Comparison of ENCODE assay signal across 8 cellular contexts in genomic region chr2:9799729-9800632, GRCh38.
DNase-seq lines count a peak whose midpoint lies in the region; ATAC-seq lines count a peak whose summit lies in the region.

No MANE protein-coding gene starts in this region.

- peak overlapping the region; percentile 38 for H3K27ac ChIP-seq in layer of hippocampus (ENCODE audit: low read depth, low read length)

- no peaks in the 10 kb centered on the region for H3K27me3 ChIP-seq in layer of hippocampus (ENCODE audit: control insufficient read depth, insufficient read depth, low read length)

- no peaks in the 10 kb centered on the region for H3K27me3 Mint-ChIP-seq in central memory CD8-positive, alpha-beta T cell

- H3K4me1 Mint-ChIP-seq in central memory CD8-positive, alpha-beta T cell = peaks cover 29% of the 10 kb centered on the region

- H3K4me3 Mint-ChIP-seq in central memory CD8-positive, alpha-beta T cell = peak overlapping the region; percentile 75

- DNase-seq in AG08395 (ENCODE audit: low spot score) (peak; percentile 87), NCI-H2227 treated with DMSO at 0.1 percent for 48 hours (lab: John Stamatoyannopoulos, UW) (peak; percentile 56)
- DNase-seq in central memory CD8-positive, alpha-beta T cell (ENCODE audit: low spot score in 2 of 2) = peak; percentile 77 to 86
- DNase-seq in stimulated activated CD4-positive, alpha-beta T cell treated with anti-CD3 and anti-CD28 coated beads, Interleukin-2, amount 100 ng/mL, for 24 hours = peak; percentile 90 to 93

- H3K36me3 Mint-ChIP-seq in central memory CD8-positive, alpha-beta T cell (ENCODE audit: insufficient read depth) = peaks cover 3% of the 10 kb centered on the region

- peak overlapping the region; percentile 52 for H3K27ac Mint-ChIP-seq in central memory CD8-positive, alpha-beta T cell (ENCODE audit: low read depth)

- ATAC-seq in GM18861 (IDR thresholded peaks at IDR 0.05; ENCODE audit: unreplicated experiment) (peak; percentile 76), HG03095 (IDR thresholded peaks at IDR 0.05; ENCODE audit: unreplicated experiment) (peak; percentile 86)
- peak; percentile 84 to 86 for ATAC-seq in activated CD4-positive, CD25-positive, alpha-beta regulatory T cell treated with anti-CD3 and anti-CD28 coated beads, Interleukin-2, amount 50 U/mL, for 24 hours
- ATAC-seq in central memory CD8-positive, alpha-beta T cell (replicated peaks; ENCODE audit: extremely low read depth, poor library complexity, severe bottlenecking) = peak; percentile 89

- H3K9me3 Mint-ChIP-seq in central memory CD8-positive, alpha-beta T cell = no peaks in the 10 kb centered on the region

Comparison
In these comparisons a context has a peak if more than half of its experiments do, and no peak if none do; other contexts are left out.
1. Peak in every context shown above with its lines: DNase-seq, ATAC-seq and H3K27ac ChIP-seq.